15 cellular contexts compared by ENCODE assay signal in genomic region chr3:95312650-95313049, GRCh38.
DNase-seq lines count a peak whose midpoint lies in the region; TF ChIP-seq lines count a peak whose summit lies in the region.
"Had no signal": no experiment of that assay in that cellular context is flagged by ENCODE, and none has a peak within 500 bp of the region (broad histone marks: within the 10 kb centered on the region; RNA-seq: fewer than 3 reads in every experiment).

No MANE protein-coding gene starts in this region.

- no peaks in the 10 kb centered on the region for H3K9me2 ChIP-seq in PC-9 (ENCODE audit: insufficient read depth)

- no peaks in the 10 kb centered on the region for H4K20me1 ChIP-seq in PC-9 (ENCODE audit: insufficient read depth)
- H4K20me1 ChIP-seq: BLaER1 had no signal

- CTCF ChIA-PET in PC-9 (lab: Charles Lee), result no interaction called here

- H3K4me3 ChIP-seq in SJCRH30 (no peak overlapping the region), PC-9 (no peak overlapping the region)
- H3K4me3 ChIP-seq: BLaER1 had no signal

- H3K36me3 ChIP-seq in SJCRH30 (no peaks in the 10 kb centered on the region), PC-9 (ENCODE audit: low read depth) (no peaks in the 10 kb centered on the region)
- H3K36me3 ChIP-seq: BLaER1 had no signal

- H3K79me2 ChIP-seq in PC-9 (ENCODE audit: low read depth), result no peaks in the 10 kb centered on the region

- intact Hi-C loops in PC-9 (cut with micrococcal nuclease; ENCODE audit: unreplicated experiment), result no loop called here

- no peaks in the 10 kb centered on the region for H3K27me3 ChIP-seq in SJCRH30
- no peaks in the 10 kb centered on the region for H3K27me3 ChIP-seq in PC-9 (ENCODE audit: insufficient read depth, low read depth)
- H3K27me3 ChIP-seq: BLaER1 had no signal

- H3K27ac ChIP-seq in SJCRH30 (no peak overlapping the region), PC-9 (no peak overlapping the region)
- H3K27ac ChIP-seq: BLaER1 had no signal

- no peak overlapping the region for H2AFZ ChIP-seq in PC-9

- no peaks in the 10 kb centered on the region for H3K9me3 ChIP-seq in SJCRH30 (replicated peaks)
- no peaks in the 10 kb centered on the region for H3K9me3 ChIP-seq in PC-9 (ENCODE audit: insufficient read depth, low read depth)

- POLR2A ChIA-PET in PC-9 (lab: Charles Lee; ENCODE audit: unreplicated experiment), result no interaction called here

- DNase-seq in NCI-H1105 treated with DMSO at 0.1 percent for 48 hours (lab: John Stamatoyannopoulos, UW) (peak; percentile 9), NCI-H1105 (lab: John Stamatoyannopoulos, UW) (no peak), LHCN-M2 (ENCODE audit: low read depth) (peak; percentile 68), SJCRH30 (peak; percentile 19 to 57), retina (peak; percentile 3), PC-9 (no peak), COLO668 (lab: John Stamatoyannopoulos, UW; ENCODE audit: unreplicated experiment) (no peak)
- DNase-seq: 8988T; AML-193; CD8-positive, alpha-beta memory T cell; DMS79 treated with DMSO at 0.1 percent for 48 hours; EL; GOT3; H9 had no signal

- no peak for TF ChIP-seq CTCF in PC-9 (conservative IDR thresholded peaks at IDR 0.05)

- no peak overlapping the region for H3K4me2 ChIP-seq in PC-9
- H3K4me2 ChIP-seq: BLaER1 had no signal

- no peaks in the 10 kb centered on the region for H3K4me1 ChIP-seq in SJCRH30
- H3K4me1 ChIP-seq in PC-9 (replicated peaks; ENCODE audit: insufficient read depth), result no peaks in the 10 kb centered on the region
- H3K4me1 ChIP-seq: BLaER1 had no signal

- no peaks in the 10 kb centered on the region for H3F3A ChIP-seq in PC-9 (ENCODE audit: insufficient read depth, low read depth)

- no TSS peak for BruUV-seq in PC-9 (replicated peaks; lab: Mats Ljungman, UMichigan)

Comparison
In these comparisons a context has a peak if more than half of its experiments do, and no peak if none do; other contexts are left out.
1. DNase-seq: peak in NCI-H1105 treated with DMSO at 0.1 percent for 48 hours (single experiment), LHCN-M2 (single experiment), SJCRH30 (2 of 2) and retina (single experiment); none in NCI-H1105 (single experiment), PC-9 (0 of 2) and COLO668 (single experiment).